Comparison of ENCODE assay signal across 8 cellular contexts in genomic region chr10:44974628-44975431, GRCh38. TPM values are rescaled to one million over a fixed set of nuclear protein-coding genes. Genes with fewer than 3 reads are reported as not detected.
DNase-seq lines count a peak whose midpoint lies in the region; ATAC-seq, FAIRE-seq and TF ChIP-seq lines count a peak whose summit lies in the region.

No MANE protein-coding gene starts in this region.

- peak overlapping the region; percentile 94 for H3K18ac ChIP-seq in neuronal stem cell (ENCODE audit: low read length)

- H3K9ac ChIP-seq in neuronal stem cell (ENCODE audit: low read depth, low read length, poor library complexity): peak overlapping the region; percentile 68

- no peak overlapping the region for H2BK12ac ChIP-seq in neuronal stem cell (ENCODE audit: low read length)

- H3K9me3 Mint-ChIP-seq in CD14-positive monocyte: peaks cover 0 to 3% (median 0%) of the 10 kb centered on the region in 7 donors

- H3K36me3 ChIP-seq in neuronal stem cell (replicated peaks in 1 of 2; ENCODE audit: control insufficient read depth in 2 of 2, insufficient read depth in 2 of 2, low read length in 2 of 2): no peaks in the 10 kb centered on the region
- peaks cover 51 to 54% of the 10 kb centered on the region in 2 donors for H3K36me3 ChIP-seq in thyroid gland

- peaks cover 68% of the 10 kb centered on the region for H3K4me1 Mint-ChIP-seq in CD14-positive monocyte

- H3K4ac ChIP-seq in neuronal stem cell (ENCODE audit: low read length): peak overlapping the region; percentile 99

- WGBS in neuronal stem cell (ENCODE audit: extremely low coverage in 2 of 2, insufficient read length in 2 of 2, insufficient replicate concordance in 1 of 2), 2 donors: no CpG with 5 or more reads among the region's 46 CpGs
- 10 to 16% methylated on average over 37 to 39 of the region's 46 CpGs for WGBS in thyroid gland, 2 donors

- H3K4me3 Mint-ChIP-seq in CD14-positive monocyte: peak overlapping the region; percentile 64 to 72

- H3K9me3 ChIP-seq in neuronal stem cell (replicated peaks in 1 of 2; ENCODE audit: control insufficient read depth in 2 of 2, insufficient read depth in 1 of 2, low read depth in 1 of 2, low read length in 2 of 2): no peaks in the 10 kb centered on the region
- H3K9me3 ChIP-seq in thyroid gland: no peaks in the 10 kb centered on the region

- no peak for FAIRE-seq in frontal cortex (lab: Jason Lieb, UNC)

- no peaks in the 10 kb centered on the region for H3K27me3 ChIP-seq in neuronal stem cell (ENCODE audit: control insufficient read depth in 3 of 3, insufficient read depth in 3 of 3, low read depth in 1 of 3, low read length in 3 of 3)
- no peaks in the 10 kb centered on the region for H3K27me3 ChIP-seq in thyroid gland

- H3K27ac ChIP-seq in neuronal stem cell (replicated peaks; ENCODE audit: low read length): no peak overlapping the region
- peak overlapping the region; percentile 79 to 97 (median 95) for H3K27ac ChIP-seq in thyroid gland

- H3K4me1 ChIP-seq in neuronal stem cell (ENCODE audit: control insufficient read depth in 2 of 2, insufficient read depth in 1 of 2, low read depth in 1 of 2, low read length in 2 of 2) (peaks cover 25 to 31% of the 10 kb centered on the region in 2 donors), thyroid gland (peaks cover 66 to 83% of the 10 kb centered on the region in 2 donors)

- no peaks in the 10 kb centered on the region for H3K27me3 Mint-ChIP-seq in CD14-positive monocyte (ENCODE audit: low read depth in 3 of 3)

- H3K4me3 ChIP-seq in neuronal stem cell (ENCODE audit: low read length in 2 of 2): peak overlapping the region in 1 of 2 donors; percentile 47
- H3K4me3 ChIP-seq in thyroid gland (replicated peaks in 1 of 3): peak overlapping the region in 1 of 3 donors; percentile 65

- peak; percentile 59 for ATAC-seq in HG03196 (IDR thresholded peaks at IDR 0.05; ENCODE audit: unreplicated experiment)

- H3K23ac ChIP-seq in neuronal stem cell (ENCODE audit: low read depth, low read length, poor library complexity): peak overlapping the region; percentile 90

- no peak overlapping the region for H2BK5ac ChIP-seq in neuronal stem cell (ENCODE audit: low read length)

- peaks cover 5% of the 10 kb centered on the region for H3K79me1 ChIP-seq in neuronal stem cell (ENCODE audit: low read depth, low read length)

- peak overlapping the region; percentile 71 for H2BK15ac ChIP-seq in neuronal stem cell (ENCODE audit: low read length)

- no peak overlapping the region for H4K91ac ChIP-seq in neuronal stem cell (ENCODE audit: low read depth, low read length, poor library complexity)

- H3K27ac Mint-ChIP-seq in CD14-positive monocyte: peak overlapping the region; percentile 80 to 92 (median 91)

- peak overlapping the region; percentile 81 for H2AFZ ChIP-seq in neuronal stem cell (ENCODE audit: low read length)

- peak overlapping the region; percentile 99 for H3K14ac ChIP-seq in neuronal stem cell (ENCODE audit: low read length)

- peak overlapping the region; percentile 98 for H2AK5ac ChIP-seq in neuronal stem cell (ENCODE audit: low read depth, low read length)

- H2BK120ac ChIP-seq in neuronal stem cell (ENCODE audit: low read depth, low read length): no peak overlapping the region

- DNase-seq in CD14-positive monocyte (ENCODE audit: low spot score) (no peak), RPMI8226 (peak; percentile 63), frontal cortex (ENCODE audit: low spot score in 2 of 2) (peak; percentile 75 to 84), neuronal stem cell (ENCODE audit: low spot score) (peak; percentile 66), thyroid gland (peak; percentile 72 to 77)
- peak; percentile 46 for DNase-seq in activated gamma-delta T cell treated with anti-CD3 and anti-CD28 coated beads, Interleukin-2, amount 50 U/mL, for 16 hours (ENCODE audit: low read depth)

- peak; percentile 99 for TF ChIP-seq CTCF in CD14-positive monocyte (IDR thresholded peaks at IDR 0.05)
- TF ChIP-seq CTCF in thyroid gland (IDR thresholded peaks at IDR 0.05): peak; percentile 60 to 98 (median 90)

- H3K36me3 Mint-ChIP-seq in CD14-positive monocyte: peaks cover 57 to 75% of the 10 kb centered on the region in 2 donors

- H4K8ac ChIP-seq in neuronal stem cell (ENCODE audit: low read depth, low read length): no peak overlapping the region

- peak; percentile 60 for TF ChIP-seq POLR2A in GM19099 (IDR thresholded peaks at IDR 0.05; ENCODE audit: extremely low read depth, insufficient read length, low read depth)
- peak in 1 of 2 donors; percentile 35 for TF ChIP-seq POLR2A in thyroid gland (IDR thresholded peaks at IDR 0.05)

- peak overlapping the region; percentile 69 for H3K4me2 ChIP-seq in neuronal stem cell (ENCODE audit: insufficient read depth, low read length, poor library complexity, severe bottlenecking)

- intact Hi-C loops in CD14-positive monocyte (cut with micrococcal nuclease): loop anchor here (1.0 to 2.0 kb wide), 2 partner anchors 41 to 42 kb away; no protein-coding TSS in a partner anchor
- intact Hi-C loops in thyroid gland (cut with DNase I): loop anchor here (2.0 kb wide), 1 partner anchor 40 kb away; no protein-coding TSS in a partner anchor

RNA-seq across cellular contexts. Expression of gene DEPP1, which starts 3.8 kb away (rescaled TPM):
- polyA plus RNA-seq in CD14-positive monocyte: not detected
- 4.1 TPM for total RNA-seq in frontal cortex
- polyA plus RNA-seq in neuronal stem cell (2013, experiment 1 of 2): 0.22 TPM
- 0.26 TPM for polyA plus RNA-seq in neuronal stem cell (2013, experiment 2 of 2)
- total RNA-seq in thyroid gland: 100 to 1,000 TPM in 2 of 4 donors, 10 to 100 TPM in 2; 45.1 to 518 (median 182) TPM

RNA-seq across cellular contexts. Expression of gene RASSF4, which starts 15.2 kb away (rescaled TPM):
- 100 to 1,000 TPM; 117 to 120 TPM for polyA plus RNA-seq in CD14-positive monocyte
- 8.6 TPM for total RNA-seq in frontal cortex
- polyA plus RNA-seq in neuronal stem cell (2013, experiment 1 of 2): 13.0 TPM
- polyA plus RNA-seq in neuronal stem cell (2013, experiment 2 of 2): 13.1 TPM
- 100 to 1,000 TPM; 175 to 226 (median 203) TPM for total RNA-seq in thyroid gland

RNA-seq across cellular contexts. Expression of gene ZNF22, which starts 25.9 kb away (rescaled TPM):
- polyA plus RNA-seq in CD14-positive monocyte: 10 to 100 TPM; 10.4 to 14.6 TPM
- total RNA-seq in frontal cortex: 46.9 TPM
- polyA plus RNA-seq in neuronal stem cell (2013, experiment 1 of 2): 65.4 TPM
- 66.3 TPM for polyA plus RNA-seq in neuronal stem cell (2013, experiment 2 of 2)
- total RNA-seq in thyroid gland: 10 to 100 TPM; 28.5 to 40.3 (median 33.1) TPM

Comparison
In these comparisons a context has a peak if more than half of its experiments do, and no peak if none do; other contexts are left out.
1. RNA of gene RASSF4, which starts 15.2 kb away (total RNA-seq): 175 to 226 TPM in thyroid gland; 8.6 TPM in frontal cortex (single experiment); every median in the first group is over 10 times any median in the second.